In genomic region chr17:45256114-45256966, GRCh38 we compare ENCODE assay signal across 12 cellular contexts. TPM values are rescaled to one million over a fixed set of nuclear protein-coding genes. Genes with fewer than 3 reads are reported as not detected.
DNase-seq lines count a peak whose midpoint lies in the region; ATAC-seq, FAIRE-seq and TF ChIP-seq lines count a peak whose summit lies in the region.
"Had no signal": no experiment of that assay in that cellular context is flagged by ENCODE, and none has a peak within 500 bp of the region (broad histone marks: within the 10 kb centered on the region; RNA-seq: fewer than 3 reads in every experiment).

No MANE protein-coding gene starts in this region.

- no peak for FAIRE-seq in GM12878 (lab: Jason Lieb, UNC)

- SMC1A ChIA-PET in GM12878 (lab: Charles Lee; ENCODE audit: uncharacterized antibody, unreplicated experiment): interaction anchor here (1.3 to 1.4 kb wide), 2 partner anchors 21 kb away, joined by 4 to 5 read pairs; no protein-coding TSS in a partner anchor

- peak overlapping the region; percentile 4; the same call in 1 of the 2 replicates for H3K4me2 ChIP-seq in MM.1S (ENCODE audit: low read depth, low read length)
- H3K4me2 ChIP-seq in GM12878 (ENCODE audit: control insufficient read depth, insufficient read depth): no peak overlapping the region

- H3K27ac ChIP-seq in MM.1S (ENCODE audit: low read length) (no peak overlapping the region), GM12878 (ENCODE audit: control insufficient read depth, insufficient read depth) (no peak overlapping the region), neutrophil (peak overlapping the region; percentile 68)

- H2AFZ ChIP-seq in MM.1S (ENCODE audit: low read length) (no peak overlapping the region), GM12878 (ENCODE audit: control insufficient read depth, low read depth, low read length) (no peak overlapping the region)

- RAD21 ChIA-PET in GM12878 (lab: Charles Lee; ENCODE audit: unreplicated experiment): interaction anchor here (0.8 to 1.8 kb wide), 2 partner anchors 30 to 37 kb away, joined by 3 to 4 read pairs; no protein-coding TSS in a partner anchor

- DNase-seq in T-helper 1 cell (no peak), MM.1S (peak; percentile 30), GM12878 (ENCODE audit: low read depth, low spot score) (no peak), SW 1271 (lab: John Stamatoyannopoulos, UW) (no peak)
- DNase-seq: activated gamma-delta T cell treated with Interleukin-2 at 50 U/mL for 16 hours, islet precursor cell, NCI-H526 had no signal

- peaks cover 7% of the 10 kb centered on the region; the same call in 1 of the 2 replicates for H3F3A ChIP-seq in MM.1S (ENCODE audit: insufficient read depth, low read length)

- no peaks in the 10 kb centered on the region for H3K9me3 Mint-ChIP-seq in T-helper 1 cell treated with Interleukin-12 subunit alpha and Interleukin-12 subunit beta and Interleukin-4 antibody, amounts not matched to agents 30 μg/mL and 1 μg/mL, for 36 hours

- peaks cover 12% of the 10 kb centered on the region; the same call in 1 of the 2 replicates for H3K4me1 ChIP-seq in MM.1S (ENCODE audit: low read length)
- H3K4me1 ChIP-seq in GM12878 (ENCODE audit: control insufficient read depth, insufficient read depth, low read length): peaks cover 5% of the 10 kb centered on the region; the same call in 1 of the 2 replicates
- H3K4me1 ChIP-seq in neutrophil (ENCODE audit: control insufficient read depth in 1 of 2, insufficient read depth in 1 of 2, low read depth in 1 of 2, low read length in 1 of 2): peaks cover under 1 to 26% of the 10 kb centered on the region in 2 experiments

- intact Hi-C loops in GM12878 (cut with micrococcal nuclease; ENCODE audit: unreplicated experiment): no loop called here

- no peaks in the 10 kb centered on the region for H3K9me2 ChIP-seq in MM.1S (replicated peaks; ENCODE audit: insufficient read depth, low read length)

- TF ChIP-seq RAD21 in GM12878 (IDR thresholded peaks at IDR 0.05; ENCODE audit: insufficient read depth, low read depth, low read length): no peak

- H3K36me3 Mint-ChIP-seq in T-helper 1 cell treated with Interleukin-12 subunit alpha and Interleukin-12 subunit beta and Interleukin-4 antibody, amounts not matched to agents 30 μg/mL and 1 μg/mL, for 36 hours (ENCODE audit: low read depth): peaks cover 7% of the 10 kb centered on the region

- no TSS peak for BruUV-seq in GM12878 (replicated peaks; lab: Mats Ljungman, UMichigan)

- POLR2A ChIA-PET in GM12878 (lab: Charles Lee): interaction anchor here (0.5 kb wide), 1 partner anchor 1070 kb away, joined by 5 read pairs; no protein-coding TSS in a partner anchor

- CTCF ChIA-PET in GM12878 (lab: Yijun Ruan, JAX): interaction anchor here (1.1 to 1.7 kb wide), 5 partner anchors 10 to 121 kb away, joined by 3 to 5 read pairs (median 4); partner anchors contain the start of genes ACBD4 and FMNL1

- H3K4me3 ChIP-seq in MM.1S (ENCODE audit: low read length) (no peak overlapping the region), GM12878 (no peak overlapping the region), neutrophil (ENCODE audit: low read depth in 1 of 2, low read length in 1 of 2) (peak overlapping the region in 1 of 2 experiments; percentile 15)

- H3K27me3 Mint-ChIP-seq in T-helper 1 cell treated with Interleukin-12 subunit alpha and Interleukin-12 subunit beta and Interleukin-4 antibody, amounts not matched to agents 30 μg/mL and 1 μg/mL, for 36 hours (ENCODE audit: low read depth): no peaks in the 10 kb centered on the region

- ATAC-seq in GM12878 (peak; percentile 45), GM19351 (IDR thresholded peaks at IDR 0.05; ENCODE audit: unreplicated experiment) (no peak), GM18868 (IDR thresholded peaks at IDR 0.05; ENCODE audit: unreplicated experiment) (no peak)

- 53% methylated on average over 14 of the region's 14 CpGs for WGBS in GM12878 (ENCODE audit: insufficient coverage, insufficient replicate concordance, low lambda C conversion rate, missing lambda C conversion rate)

- in situ Hi-C loops in GM12878 (cut with MboI): loop anchor here (25.0 kb wide), 1 partner anchor 356 kb away; no protein-coding TSS in a partner anchor

- H4K20me1 ChIP-seq in MM.1S (ENCODE audit: insufficient read depth, low read length) (no peaks in the 10 kb centered on the region), GM12878 (ENCODE audit: control insufficient read depth, insufficient read depth) (no peaks in the 10 kb centered on the region)

- TF ChIP-seq POLR2A in GM12878 (IDR thresholded peaks at IDR 0.05; ENCODE audit: low read depth, low read length): no peak

- H3K4me3 Mint-ChIP-seq in T-helper 1 cell treated with Interleukin-12 subunit alpha and Interleukin-12 subunit beta and Interleukin-4 antibody, amounts not matched to agents 30 μg/mL and 1 μg/mL, for 36 hours: no peak overlapping the region

- H3K27me3 ChIP-seq in MM.1S (replicated peaks; ENCODE audit: insufficient read depth, low read length): no peaks in the 10 kb centered on the region
- no peaks in the 10 kb centered on the region for H3K27me3 ChIP-seq in GM12878 (replicated peaks in 1 of 2; ENCODE audit: control insufficient read depth in 2 of 2, insufficient read depth in 2 of 2, low read length in 1 of 2)
- no peaks in the 10 kb centered on the region for H3K27me3 ChIP-seq in neutrophil

- no peak overlapping the region for H3K9ac ChIP-seq in MM.1S (ENCODE audit: low read length)
- no peak overlapping the region for H3K9ac ChIP-seq in GM12878 (ENCODE audit: control insufficient read depth, insufficient read depth, low read length)

- TF ChIP-seq CTCF in MM.1S (IDR thresholded peaks at IDR 0.05; ENCODE audit: low read length) (peak; percentile 33), GM12878 (IDR thresholded peaks at IDR 0.05 in 2 of 3, conservative IDR thresholded peaks at IDR 0.05 in 1 of 3; ENCODE audit: control insufficient read depth in 2 of 3, extremely low read depth in 1 of 3, insufficient read depth in 1 of 3, low read depth in 3 of 3, low read length in 3 of 3) (peak in 1 of 3 experiments; percentile 19; a peak in 1 of 6 replicates), neutrophil (IDR thresholded peaks at IDR 0.05) (no peak)

- peaks cover 17% of the 10 kb centered on the region for H3K4me1 Mint-ChIP-seq in T-helper 1 cell treated with Interleukin-12 subunit alpha and Interleukin-12 subunit beta and Interleukin-4 antibody, amounts not matched to agents 30 μg/mL and 1 μg/mL, for 36 hours (ENCODE audit: low read depth)

- H3K27ac Mint-ChIP-seq in T-helper 1 cell treated with Interleukin-12 subunit alpha and Interleukin-12 subunit beta and Interleukin-4 antibody, amounts not matched to agents 30 μg/mL and 1 μg/mL, for 36 hours: peak overlapping the region; percentile 14

- no peak for TF ChIP-seq EP300 in GM12878 (IDR thresholded peaks at IDR 0.05; ENCODE audit: borderline replicate concordance in 1 of 2, control insufficient read depth in 1 of 2, low read depth in 2 of 2, low read length in 2 of 2)

- H3K9me3 ChIP-seq in MM.1S (replicated peaks; ENCODE audit: insufficient read depth, low read length) (no peaks in the 10 kb centered on the region), GM12878 (replicated peaks; ENCODE audit: control insufficient read depth, insufficient read depth, low read length) (no peaks in the 10 kb centered on the region), neutrophil (no peaks in the 10 kb centered on the region)

- H3K36me3 ChIP-seq in MM.1S (replicated peaks; ENCODE audit: insufficient read depth, low read length) (no peaks in the 10 kb centered on the region), GM12878 (ENCODE audit: control insufficient read depth in 2 of 2, insufficient read depth in 2 of 2, low read length in 1 of 2) (no peaks in the 10 kb centered on the region), neutrophil (peaks cover 14% of the 10 kb centered on the region)

- no peaks in the 10 kb centered on the region for H3K79me2 ChIP-seq in MM.1S (ENCODE audit: low read length)
- H3K79me2 ChIP-seq in GM12878 (ENCODE audit: control insufficient read depth, insufficient read depth, low read length): no peaks in the 10 kb centered on the region

TF ChIP-seq in GM12878, 131 proteins besides CTCF, POLR2A, EP300 and RAD21 (continues in another document):
- TF ChIP-seq CREB1 (IDR thresholded peaks at IDR 0.05; ENCODE audit: low read depth): no peak

RNA-seq across cellular contexts. Expression of gene SPATA32, which starts 5.6 kb away (rescaled TPM):
- 0.24 TPM in 1 of 2 replicates, not detected in the other for total RNA-seq in GM12878 (2013; cell fraction: nucleolus; rRNA removed)
- total RNA-seq in GM12878 (2014; rRNA removed) (0.11 TPM in 1 of 2 replicates, not detected in the other), GM12878 (2014; rRNA removed; fragmentation: Illumina TruSeq; extraction: Trizol) (not detected in 2 replicates), GM12878 (2021) (0.13 and 0.21 TPM in 2 replicates)
- 0.24 TPM for polyA plus RNA-seq in GM12878 (2011; ENCODE audit: low read depth)
- polyA plus RNA-seq in GM12878 (2011; rRNA removed) (0.03 TPM in 1 of 2 replicates, not detected in the other), GM12878 (2014; fragmentation: Illumina TruSeq; extraction: Trizol) (not detected in 2 replicates), GM12878 (2014; fragmentation: Nextera tagmentation; extraction: Ambion mirVana) (under 1 TPM; 0.11 to 0.13 TPM), GM12878 (2014; rRNA removed) (0.06 TPM in 1 of 2 replicates, not detected in the other), GM12878 (2016; fragmentation: Nextera tagmentation; extraction: Ambion mirVana) (under 1 TPM in 1 of 2 experiments, not detected in 1; 0.35 TPM)
- polyA plus RNA-seq in GM12878 (2011; cell fraction: cytosol; rRNA removed): not detected in 2 replicates
- polyA plus RNA-seq in GM12878 (2011; cell fraction: nucleus; rRNA removed): 0.06 and 0.10 TPM in 2 replicates
- 0.29 and 0.32 TPM in 2 replicates for polyA plus RNA-seq in GM12878 (2012)
- polyA minus RNA-seq in GM12878 (2011; rRNA and poly(A)+ RNA removed): not detected in 2 replicates
- not detected in 2 replicates for polyA minus RNA-seq in GM12878 (2011; cell fraction: cytosol; rRNA and poly(A)+ RNA removed)
- polyA minus RNA-seq in GM12878 (2011; cell fraction: nucleus; rRNA and poly(A)+ RNA removed): not detected in 2 replicates
- total RNA-seq: A172 had no signal

RNA-seq across cellular contexts. Expression of gene FMNL1, which starts 34.7 kb away (rescaled TPM):
- 71.5 and 77.3 TPM in 2 replicates for total RNA-seq in GM12878 (2013; cell fraction: nucleolus; rRNA removed)
- 19.2 and 22.6 TPM in 2 replicates for total RNA-seq in GM12878 (2014; rRNA removed)
- total RNA-seq in GM12878 (2014; rRNA removed; fragmentation: Illumina TruSeq; extraction: Trizol): 17.0 and 18.5 TPM in 2 replicates
- total RNA-seq in GM12878 (2021): 99.2 and 108 TPM in 2 replicates
- 36.3 TPM for polyA plus RNA-seq in GM12878 (2011; ENCODE audit: low read depth)
- 7.7 and 11.5 TPM in 2 replicates for polyA plus RNA-seq in GM12878 (2011; rRNA removed)
- 15.8 and 17.6 TPM in 2 replicates for polyA plus RNA-seq in GM12878 (2011; cell fraction: cytosol; rRNA removed)
- polyA plus RNA-seq in GM12878 (2011; cell fraction: nucleus; rRNA removed): 109 and 161 TPM in 2 replicates
- polyA plus RNA-seq in GM12878 (2012): 75.5 and 83.6 TPM in 2 replicates
- polyA plus RNA-seq in GM12878 (2014; fragmentation: Illumina TruSeq; extraction: Trizol): 18.4 and 53.7 TPM in 2 replicates
- polyA plus RNA-seq in GM12878 (2014; fragmentation: Nextera tagmentation; extraction: Ambion mirVana): 1 to 10 TPM; 3.3 to 3.5 TPM
- polyA plus RNA-seq in GM12878 (2014; rRNA removed): 52.2 and 65.7 TPM in 2 replicates
- polyA plus RNA-seq in GM12878 (2016; fragmentation: Nextera tagmentation; extraction: Ambion mirVana): 10 to 100 TPM; 11.7 to 20.5 TPM
- 15.3 and 20.4 TPM in 2 replicates for polyA minus RNA-seq in GM12878 (2011; rRNA and poly(A)+ RNA removed)
- polyA minus RNA-seq in GM12878 (2011; cell fraction: cytosol; rRNA and poly(A)+ RNA removed): 18.3 and 18.7 TPM in 2 replicates
- 21.4 and 41.3 TPM in 2 replicates for polyA minus RNA-seq in GM12878 (2011; cell fraction: nucleus; rRNA and poly(A)+ RNA removed)
